15 cellular contexts compared by ENCODE assay signal in genomic region chr5:138539791-138540190, GRCh38. TPM values are rescaled to one million over a fixed set of nuclear protein-coding genes. Genes with fewer than 3 reads are reported as not detected.
DNase-seq lines count a peak whose midpoint lies in the region; ATAC-seq and TF ChIP-seq lines count a peak whose summit lies in the region.
"Had no signal": no experiment of that assay in that cellular context is flagged by ENCODE, and none has a peak within 500 bp of the region (broad histone marks: within the 10 kb centered on the region; RNA-seq: fewer than 3 reads in every experiment).

No MANE protein-coding gene starts in this region.

- H3K79me2 ChIP-seq in OCI-LY7 (ENCODE audit: insufficient read depth, low read depth, low read length): peaks cover 93% of the 10 kb centered on the region
- H3K79me2 ChIP-seq in H9 (ENCODE audit: insufficient read depth, low read length): peaks cover 69% of the 10 kb centered on the region

- H3K9ac ChIP-seq in endodermal cell (ENCODE audit: extremely low read depth, low read length, poor library complexity, severe bottlenecking) (no peak overlapping the region), skeletal muscle tissue (ENCODE audit: low read depth in 1 of 3, low read length in 3 of 3) (peak overlapping the region in 1 of 3 donors; percentile 100), H9 (ENCODE audit: extremely low read depth, insufficient read length, low read length) (no peak overlapping the region)
- H3K9ac ChIP-seq: parathyroid adenoma had no signal

- H3K4me1 ChIP-seq in OCI-LY7 (ENCODE audit: insufficient read depth, low read length, poor library complexity, severe bottlenecking) (peaks cover 31% of the 10 kb centered on the region), endodermal cell (ENCODE audit: control insufficient read depth, insufficient read depth, low read length) (peaks cover 11% of the 10 kb centered on the region), skeletal muscle tissue (ENCODE audit: control insufficient read depth in 3 of 3, insufficient read depth in 3 of 3, low read length in 3 of 3) (peaks cover 32 to 64% (median 37%) of the 10 kb centered on the region in 3 donors), H9 (ENCODE audit: insufficient read depth, low read length) (no peaks in the 10 kb centered on the region)
- H3K4me1 ChIP-seq: parathyroid adenoma had no signal

- CTCF ChIA-PET in activated CD8-positive, alpha-beta memory T cell treated with anti-CD3 and anti-CD28 coated beads, Interleukin-2, amount 10 ng/mL, durations not matched to agents 7 days and 5 days (lab: Charles Lee): interaction anchor here (1.7 to 2.0 kb wide), 2 partner anchors 9 to 36 kb away, joined by 6 to 8 read pairs; no protein-coding TSS in a partner anchor
- CTCF ChIA-PET in OCI-LY7 (lab: Charles Lee; ENCODE audit: unreplicated experiment): no interaction called here

- H2BK12ac ChIP-seq in H9 (ENCODE audit: insufficient read length, low read depth, low read length): no peak overlapping the region

- H2AFZ ChIP-seq in OCI-LY7 (ENCODE audit: low read length) (no peak overlapping the region), H9 (ENCODE audit: low read length) (no peak overlapping the region)
- H2AFZ ChIP-seq: parathyroid adenoma had no signal

- peak overlapping the region; percentile 79 for H3K4me2 ChIP-seq in OCI-LY7 (ENCODE audit: low read length)
- no peak overlapping the region for H3K4me2 ChIP-seq in H9 (ENCODE audit: insufficient read depth, insufficient read length, low read length)

- no peak overlapping the region for H4K8ac ChIP-seq in H9 (replicated peaks; ENCODE audit: insufficient read length, low read depth, low read length)

- peaks cover 59% of the 10 kb centered on the region for H3K4me1 Mint-ChIP-seq in activated CD8-positive, alpha-beta memory T cell treated with anti-CD3 and anti-CD28 coated beads, Interleukin-2, amount 10 ng/mL, durations not matched to agents 7 days and 5 days
- peaks cover 17% of the 10 kb centered on the region for H3K4me1 Mint-ChIP-seq in endodermal cell
- H3K4me1 Mint-ChIP-seq in H9: peaks cover 20 to 23% of the 10 kb centered on the region in 2 experiments

- no peak overlapping the region for H3K14ac ChIP-seq in H9 (ENCODE audit: insufficient read depth, low read length)

- H2BK5ac ChIP-seq in H9 (ENCODE audit: insufficient read length, low read length): no peak overlapping the region

- peaks cover 34% of the 10 kb centered on the region for H4K20me1 ChIP-seq in OCI-LY7 (ENCODE audit: insufficient read depth, low read length)
- H4K20me1 ChIP-seq in H9 (ENCODE audit: control insufficient read depth, insufficient read depth, insufficient read length): no peaks in the 10 kb centered on the region

- H3K27ac Mint-ChIP-seq in activated CD8-positive, alpha-beta memory T cell treated with anti-CD3 and anti-CD28 coated beads, Interleukin-2, amount 10 ng/mL, durations not matched to agents 7 days and 5 days: peak overlapping the region; percentile 1
- H3K27ac Mint-ChIP-seq in endodermal cell (peak overlapping the region; percentile 70), H9 (no peak overlapping the region; a peak in 1 of 7 replicates)

- H2BK120ac ChIP-seq in H9 (ENCODE audit: low read depth, low read length, poor library complexity, severe bottlenecking): no peak overlapping the region

- POLR2A ChIA-PET in OCI-LY7 (lab: Charles Lee): no interaction called here

- no peaks in the 10 kb centered on the region for H3K9me3 Mint-ChIP-seq in activated CD8-positive, alpha-beta memory T cell treated with anti-CD3 and anti-CD28 coated beads, Interleukin-2, amount 10 ng/mL, durations not matched to agents 7 days and 5 days (ENCODE audit: low read depth)
- no peaks in the 10 kb centered on the region for H3K9me3 Mint-ChIP-seq in endodermal cell
- H3K9me3 Mint-ChIP-seq in H9: no peaks in the 10 kb centered on the region

- TF ChIP-seq CTCF in OCI-LY7 (conservative IDR thresholded peaks at IDR 0.05; ENCODE audit: low read length) (no peak), endodermal cell (conservative IDR thresholded peaks at IDR 0.05) (no peak), H9 (conservative IDR thresholded peaks at IDR 0.05) (no peak)

- no peak overlapping the region for H2BK20ac ChIP-seq in H9 (ENCODE audit: low read depth, low read length, poor library complexity, severe bottlenecking)

- no peak overlapping the region for H2AK5ac ChIP-seq in H9 (ENCODE audit: insufficient read length, low read length)

- DNase-seq in activated CD8-positive, alpha-beta memory T cell treated with anti-CD3 and anti-CD28 coated beads, Interleukin-2, amount 10 ng/mL, durations not matched to agents 7 days and 5 days: no peak
- no peak for DNase-seq in activated CD8-positive, alpha-beta memory T cell treated with anti-CD3 and anti-CD28 coated beads, Interleukin-2, amount 50 U/mL, for 48 hours
- DNase-seq in OCI-LY7 (ENCODE audit: low spot score) (no peak), endodermal cell (no peak), HUDEP-2 (lab: John Stamatoyannopoulos, UW; ENCODE audit: unreplicated experiment in 76 of 76) (no peak), H9 (no peak)
- DNase-seq: anterior cingulate cortex; COR-L47; NCI-H510A treated with DMSO at 0.1 percent for 48 hours; stimulated activated CD4-positive, alpha-beta T cell treated with anti-CD3 and anti-CD28 coated beads, Interleukin-15, amount 100 ng/mL, for 24 hours; T-helper 1 cell had no signal

- no peaks in the 10 kb centered on the region for H3K9me2 ChIP-seq in OCI-LY7 (ENCODE audit: insufficient read depth, low read length)

- H3K27me3 ChIP-seq in endodermal cell (ENCODE audit: control insufficient read depth, insufficient read depth, low read length, poor library complexity, severe bottlenecking) (no peaks in the 10 kb centered on the region), skeletal muscle tissue (ENCODE audit: control insufficient read depth in 3 of 3, insufficient read depth in 3 of 3, low read length in 3 of 3) (no peaks in the 10 kb centered on the region), H9 (ENCODE audit: insufficient read depth, low read length) (no peaks in the 10 kb centered on the region)

- no peak overlapping the region for H3T11ph ChIP-seq in H9 (ENCODE audit: low read length)

- H3K18ac ChIP-seq in H9 (ENCODE audit: insufficient read length, low read depth, low read length): no peak overlapping the region

- H3K9me3 ChIP-seq in OCI-LY7 (ENCODE audit: low read length) (no peaks in the 10 kb centered on the region), endodermal cell (ENCODE audit: control insufficient read depth, low read length) (no peaks in the 10 kb centered on the region), skeletal muscle tissue (ENCODE audit: control insufficient read depth in 3 of 3, low read length in 3 of 3) (no peaks in the 10 kb centered on the region), H9 (ENCODE audit: control insufficient read depth, low read depth, low read length) (no peaks in the 10 kb centered on the region)

- intact Hi-C loops in OCI-LY7 (cut with micrococcal nuclease; ENCODE audit: unreplicated experiment): loop anchor here (5.0 kb wide), 2 partner anchors 187 to 202 kb away; partner anchors contain the start of genes FAM53C and KDM3B

- H3K27ac ChIP-seq in OCI-LY7 (ENCODE audit: low read depth, low read length, poor library complexity, severe bottlenecking) (no peak overlapping the region), endodermal cell (ENCODE audit: low read depth, low read length) (no peak overlapping the region), skeletal muscle tissue (ENCODE audit: low read depth, low read length) (peak overlapping the region; percentile 100), H9 (ENCODE audit: insufficient read length, low read depth, low read length) (no peak overlapping the region)
- H3K27ac ChIP-seq: parathyroid adenoma had no signal

- no peak overlapping the region for H3K4ac ChIP-seq in H9 (ENCODE audit: low read depth, low read length)

- peaks cover 11% of the 10 kb centered on the region for H3K23me2 ChIP-seq in H9 (ENCODE audit: insufficient read length, low read depth, low read length, poor library complexity, severe bottlenecking)

- H3K4me3 ChIP-seq in OCI-LY7 (ENCODE audit: low read depth, low read length, poor library complexity, severe bottlenecking) (peak overlapping the region; percentile 95), endodermal cell (ENCODE audit: low read length) (peak overlapping the region; percentile 94), skeletal muscle tissue (ENCODE audit: low read length in 3 of 3) (no peak overlapping the region)

- no peak overlapping the region for H4K91ac ChIP-seq in H9 (ENCODE audit: insufficient read length, low read depth, low read length)

- ATAC-seq in activated CD8-positive, alpha-beta memory T cell treated with anti-CD3 and anti-CD28 coated beads, Interleukin-2, amount 10 ng/mL, durations not matched to agents 7 days and 5 days: no peak
- no peak for ATAC-seq in HG03565 (IDR thresholded peaks at IDR 0.05; ENCODE audit: unreplicated experiment)
- ATAC-seq: Panc1 had no signal

- H3K4me3 Mint-ChIP-seq in activated CD8-positive, alpha-beta memory T cell treated with anti-CD3 and anti-CD28 coated beads, Interleukin-2, amount 10 ng/mL, durations not matched to agents 7 days and 5 days: peak overlapping the region; percentile 18
- H3K4me3 Mint-ChIP-seq in endodermal cell (no peak overlapping the region), H9 (no peak overlapping the region)

- H3K23ac ChIP-seq in H9 (ENCODE audit: insufficient read length, low read depth, low read length): no peak overlapping the region

- H3K36me3 Mint-ChIP-seq in activated CD8-positive, alpha-beta memory T cell treated with anti-CD3 and anti-CD28 coated beads, Interleukin-2, amount 10 ng/mL, durations not matched to agents 7 days and 5 days: peaks cover 36% of the 10 kb centered on the region
- H3K36me3 Mint-ChIP-seq in endodermal cell (ENCODE audit: low read depth) (peaks cover 32% of the 10 kb centered on the region), H9 (ENCODE audit: insufficient read depth in 1 of 3, low read depth in 3 of 3) (peaks cover 19 to 56% (median 50%) of the 10 kb centered on the region in 3 experiments)

- H2BK15ac ChIP-seq in H9 (ENCODE audit: low read depth, low read length): no peak overlapping the region

- no peak overlapping the region for H4K5ac ChIP-seq in H9 (ENCODE audit: insufficient read length, low read depth, low read length)

- BruUV-seq in OCI-LY7 (replicated peaks; lab: Mats Ljungman, UMichigan): no TSS peak

- H3K36me3 ChIP-seq in OCI-LY7 (ENCODE audit: insufficient read depth, low read length) (peaks cover 72% of the 10 kb centered on the region), endodermal cell (ENCODE audit: control insufficient read depth, insufficient read depth, low read length) (peaks cover 58% of the 10 kb centered on the region), skeletal muscle tissue (ENCODE audit: control insufficient read depth in 3 of 3, insufficient read depth in 3 of 3, low read length in 3 of 3) (peaks cover 0 to 3% (median 0%) of the 10 kb centered on the region in 3 donors)

- H3K56ac ChIP-seq in H9 (ENCODE audit: insufficient read length, low read depth, low read length): no peak overlapping the region

- peaks cover 6% of the 10 kb centered on the region for H3K79me1 ChIP-seq in H9 (ENCODE audit: insufficient read depth, low read depth, low read length, poor library complexity, severe bottlenecking)

- no peaks in the 10 kb centered on the region for H3K27me3 Mint-ChIP-seq in activated CD8-positive, alpha-beta memory T cell treated with anti-CD3 and anti-CD28 coated beads, Interleukin-2, amount 10 ng/mL, durations not matched to agents 7 days and 5 days
- H3K27me3 Mint-ChIP-seq in endodermal cell (ENCODE audit: insufficient read depth) (no peaks in the 10 kb centered on the region), H9 (ENCODE audit: low read depth) (no peaks in the 10 kb centered on the region; the same call in 1 of the 2 replicates)

RNA-seq across cellular contexts. Expression of gene ETF1, which starts 3.2 kb away (rescaled TPM):
- total RNA-seq in activated CD8-positive, alpha-beta memory T cell treated with anti-CD3 and anti-CD28 coated beads, Interleukin-2, amount 10 ng/mL, durations not matched to agents 7 days and 5 days: 100 to 1,000 TPM in 1 of 2 experiments, 10 to 100 TPM in 1; 92.2 to 134 TPM
- 66.7 and 76.0 TPM in 2 replicates for total RNA-seq in OCI-LY7 (2014; rRNA removed; shearing (Covaris generic))
- total RNA-seq in OCI-LY7 (2022) (116 and 123 TPM in 2 replicates), endodermal cell (100 to 1,000 TPM; 106 to 109 TPM), skeletal muscle tissue (45.4 TPM), H9 (2021) (175 and 183 TPM in 2 replicates)
- polyA plus RNA-seq in endodermal cell (2013, experiment 1 of 2): 87.7 TPM
- polyA plus RNA-seq in endodermal cell (2013, experiment 2 of 2): 88.3 TPM

RNA-seq across cellular contexts. Expression of gene HSPA9, which starts 35.4 kb away (rescaled TPM):
- 100 to 1,000 TPM; 208 to 309 TPM for total RNA-seq in activated CD8-positive, alpha-beta memory T cell treated with anti-CD3 and anti-CD28 coated beads, Interleukin-2, amount 10 ng/mL, durations not matched to agents 7 days and 5 days
- 290 and 326 TPM in 2 replicates for total RNA-seq in OCI-LY7 (2014; rRNA removed; shearing (Covaris generic))
- 314 and 362 TPM in 2 replicates for total RNA-seq in OCI-LY7 (2022)
- 100 to 1,000 TPM; 201 to 212 TPM for total RNA-seq in endodermal cell
- polyA plus RNA-seq in endodermal cell (2013, experiment 1 of 2): 141 TPM
- polyA plus RNA-seq in endodermal cell (2013, experiment 2 of 2): 120 TPM
- total RNA-seq in skeletal muscle tissue: 145 TPM
- total RNA-seq in H9 (2021): 397 and 399 TPM in 2 replicates

Comparison
In these comparisons a context has a peak if more than half of its experiments do, and no peak if none do; other contexts are left out.
1. H3K27ac Mint-ChIP-seq: peak in activated CD8-positive, alpha-beta memory T cell treated with anti-CD3 and anti-CD28 coated beads, Interleukin-2, amount 10 ng/mL, durations not matched to agents 7 days and 5 days (single experiment) and endodermal cell (single experiment); none in H9 (0 of 3).
2. H3K4me3 ChIP-seq: peak in OCI-LY7 (single experiment) and endodermal cell (single experiment); none in skeletal muscle tissue (0 of 3).